Comparison of ENCODE assay signal across 8 cellular contexts in genomic region chr19:34962945-34963530, GRCh38. TPM values are rescaled to one million over a fixed set of nuclear protein-coding genes. Genes with fewer than 3 reads are reported as not detected.
DNase-seq lines count a peak whose midpoint lies in the region; ATAC-seq and TF ChIP-seq lines count a peak whose summit lies in the region.

No MANE protein-coding gene starts in this region.

- DNase-seq in RKO (ENCODE audit: low spot score) (peak; percentile 65), endodermal cell (peak; percentile 54), nephron progenitor cell (no peak), NAMALWA (ENCODE audit: low spot score) (no peak), pons (ENCODE audit: low spot score) (no peak), NCI-H2196 treated with DMSO at 0.1 percent for 48 hours (lab: John Stamatoyannopoulos, UW; ENCODE audit: unreplicated experiment) (no peak)

- H3K4me1 Mint-ChIP-seq in endodermal cell (peaks cover 10% of the 10 kb centered on the region), nephron progenitor cell (peaks cover 9% of the 10 kb centered on the region)

- 41 to 62% methylated on average over 6 to 9 of the region's 9 CpGs for WGBS in endodermal cell (ENCODE audit: insufficient coverage in 1 of 2, insufficient read length in 1 of 2), 2 experiments

- H3K27me3 Mint-ChIP-seq in endodermal cell (ENCODE audit: insufficient read depth) (peaks cover 6% of the 10 kb centered on the region), nephron progenitor cell (ENCODE audit: low read depth, poor library complexity) (peaks cover 22% of the 10 kb centered on the region)

- H3K9me3 Mint-ChIP-seq in endodermal cell (peaks cover 86% of the 10 kb centered on the region), nephron progenitor cell (peaks cover 84% of the 10 kb centered on the region)

- TF ChIP-seq CTCF in endodermal cell (conservative IDR thresholded peaks at IDR 0.05) (no peak), nephron progenitor cell (IDR thresholded peaks at IDR 0.05) (no peak)

- H3K27ac Mint-ChIP-seq in endodermal cell (peak overlapping the region; percentile 82), nephron progenitor cell (no peak overlapping the region)

- H3K36me3 Mint-ChIP-seq in endodermal cell (ENCODE audit: low read depth) (peaks cover 49% of the 10 kb centered on the region), nephron progenitor cell (ENCODE audit: low read depth) (peaks cover 55% of the 10 kb centered on the region)

- ATAC-seq in GM21515 (IDR thresholded peaks at IDR 0.05; ENCODE audit: unreplicated experiment) = no peak

- H3K4me3 Mint-ChIP-seq in endodermal cell (peak overlapping the region; percentile 85), nephron progenitor cell (peak overlapping the region; percentile 88)

- H3K4me3 ChIP-seq in GM08714 (ENCODE audit: low read length) (peak overlapping the region; percentile 95), endodermal cell (ENCODE audit: low read length) (peak overlapping the region; percentile 99)

- no peak overlapping the region for H3K27ac ChIP-seq in endodermal cell (ENCODE audit: low read depth, low read length)

- no peaks in the 10 kb centered on the region for H3K4me1 ChIP-seq in endodermal cell (ENCODE audit: control insufficient read depth, insufficient read depth, low read length)

- peaks cover 42% of the 10 kb centered on the region for H3K36me3 ChIP-seq in endodermal cell (ENCODE audit: control insufficient read depth, insufficient read depth, low read length)

- H3K9me3 ChIP-seq in endodermal cell (ENCODE audit: control insufficient read depth, low read length) = peaks cover 69% of the 10 kb centered on the region

- H3K27me3 ChIP-seq in endodermal cell (ENCODE audit: control insufficient read depth, insufficient read depth, low read length, poor library complexity, severe bottlenecking) = no peaks in the 10 kb centered on the region

- H3K9ac ChIP-seq in endodermal cell (ENCODE audit: extremely low read depth, low read length, poor library complexity, severe bottlenecking) = peak overlapping the region; percentile 80

RNA-seq across cellular contexts. Expression of gene ZNF792, which starts 1.0 kb away (rescaled TPM):
- total RNA-seq in endodermal cell = 10 to 100 TPM; 30.2 to 32.1 TPM
- polyA plus RNA-seq in endodermal cell (2013, experiment 1 of 2) = 4.6 TPM
- polyA plus RNA-seq in endodermal cell (2013, experiment 2 of 2) = 5.4 TPM

RNA-seq across cellular contexts. Expression of gene ZNF30, which starts 36.3 kb away (rescaled TPM):
- total RNA-seq in endodermal cell = 1 to 10 TPM; 4.6 to 6.8 TPM
- polyA plus RNA-seq in endodermal cell (2013, experiment 1 of 2) = 5.4 TPM
- 5.2 TPM for polyA plus RNA-seq in endodermal cell (2013, experiment 2 of 2)

RNA-seq across cellular contexts. Expression of gene GRAMD1A, which starts 37.1 kb away (rescaled TPM):
- 100 to 1,000 TPM; 115 to 137 TPM for total RNA-seq in endodermal cell
- 101 TPM for polyA plus RNA-seq in endodermal cell (2013, experiment 1 of 2)
- 87.3 TPM for polyA plus RNA-seq in endodermal cell (2013, experiment 2 of 2)

Comparison
In these comparisons a context has a peak if more than half of its experiments do, and no peak if none do; other contexts are left out.
1. DNase-seq: peak in RKO (single experiment) and endodermal cell (single experiment); none in nephron progenitor cell (single experiment), NAMALWA (single experiment), pons (single experiment) and NCI-H2196 treated with DMSO at 0.1 percent for 48 hours (single experiment).